Comparison of ENCODE assay signal across 22 cellular contexts in genomic region chr16:1141201-1141600, GRCh38. TPM values are rescaled to one million over a fixed set of nuclear protein-coding genes. Genes with fewer than 3 reads are reported as not detected.
DNase-seq lines count a peak whose midpoint lies in the region; ATAC-seq and TF ChIP-seq lines count a peak whose summit lies in the region.
"Had no signal": no experiment of that assay in that cellular context is flagged by ENCODE, and none has a peak within 500 bp of the region (broad histone marks: within the 10 kb centered on the region; RNA-seq: fewer than 3 reads in every experiment).

No MANE protein-coding gene starts in this region.

- H3F3A ChIP-seq in neural progenitor cell (ENCODE audit: low read depth): peaks cover 18% of the 10 kb centered on the region

- POLR2A ChIA-PET in HEK293 (lab: Yijun Ruan, JAX): no interaction called here
- POLR2A ChIA-PET in activated CD4-positive, alpha-beta T cell treated with anti-CD3 and anti-CD28 coated beads for 36 hours (lab: Charles Lee): no interaction called here

- no peak for TF ChIP-seq CTCF in HEK293 (tag by site-specific recombination; IDR thresholded peaks at IDR 0.05)
- TF ChIP-seq CTCF in neural progenitor cell (IDR thresholded peaks at IDR 0.05): no peak

- H3K27me3 ChIP-seq in neural progenitor cell: no peaks in the 10 kb centered on the region

- H3K27ac Mint-ChIP-seq in activated CD4-positive, alpha-beta T cell treated with anti-CD3 and anti-CD28 coated beads for 36 hours: no peak overlapping the region
- no peak overlapping the region for H3K27ac Mint-ChIP-seq in neural progenitor cell
- H3K27ac Mint-ChIP-seq: CD4-positive, CD25-positive, alpha-beta regulatory T cell; CD8-positive, alpha-beta T cell had no signal

- no peak overlapping the region for H2AFZ ChIP-seq in neural progenitor cell (replicated peaks)
- H2AFZ ChIP-seq: GM23248 had no signal

- H3K4me1 Mint-ChIP-seq in activated CD4-positive, alpha-beta T cell treated with anti-CD3 and anti-CD28 coated beads for 36 hours: no peaks in the 10 kb centered on the region
- H3K4me1 Mint-ChIP-seq in neural progenitor cell: peaks cover 26% of the 10 kb centered on the region
- H3K4me1 Mint-ChIP-seq: CD4-positive, CD25-positive, alpha-beta regulatory T cell had no signal

- H3K4me1 ChIP-seq in HEK293 (ENCODE audit: control insufficient read depth, insufficient read depth, low read length): no peaks in the 10 kb centered on the region; the same call in 1 of the 2 replicates
- H3K4me1 ChIP-seq in neural progenitor cell: peaks cover 23% of the 10 kb centered on the region
- H3K4me1 ChIP-seq: Caco-2 had no signal

- H4K20me1 ChIP-seq in neural progenitor cell (ENCODE audit: low read depth): no peaks in the 10 kb centered on the region

- no peak overlapping the region for H3K9ac ChIP-seq in neural progenitor cell
- H3K9ac ChIP-seq: GM23248 had no signal

- no peaks in the 10 kb centered on the region for H3K79me2 ChIP-seq in neural progenitor cell (ENCODE audit: low read depth)

- no peaks in the 10 kb centered on the region for H3K9me3 Mint-ChIP-seq in activated CD4-positive, alpha-beta T cell treated with anti-CD3 and anti-CD28 coated beads for 36 hours (ENCODE audit: low read depth)
- peaks cover 2% of the 10 kb centered on the region for H3K9me3 Mint-ChIP-seq in neural progenitor cell
- H3K9me3 Mint-ChIP-seq: CD4-positive, CD25-positive, alpha-beta regulatory T cell; CD8-positive, alpha-beta T cell had no signal

- intact Hi-C loops in activated CD4-positive, alpha-beta T cell treated with anti-CD3 and anti-CD28 coated beads for 36 hours (cut with DNase I, micrococcal nuclease): no loop called here

- CTCF ChIA-PET in HEK293 (lab: Yijun Ruan, JAX): no interaction called here
- CTCF ChIA-PET in activated CD4-positive, alpha-beta T cell treated with anti-CD3 and anti-CD28 coated beads for 36 hours (lab: Charles Lee): no interaction called here

- H3K4me3 ChIP-seq in HEK293 (ENCODE audit: low read depth, low read length) (no peak overlapping the region), neural progenitor cell (no peak overlapping the region)
- H3K4me3 ChIP-seq: GM12878, GM23248 had no signal

- H3K4me3 Mint-ChIP-seq in activated CD4-positive, alpha-beta T cell treated with anti-CD3 and anti-CD28 coated beads for 36 hours: no peak overlapping the region
- H3K4me3 Mint-ChIP-seq in neural progenitor cell: no peak overlapping the region
- H3K4me3 Mint-ChIP-seq: CD4-positive, CD25-positive, alpha-beta regulatory T cell; CD8-positive, alpha-beta T cell had no signal

- no peaks in the 10 kb centered on the region for H3K36me3 Mint-ChIP-seq in activated CD4-positive, alpha-beta T cell treated with anti-CD3 and anti-CD28 coated beads for 36 hours (ENCODE audit: low read depth)
- H3K36me3 Mint-ChIP-seq in neural progenitor cell: no peaks in the 10 kb centered on the region
- H3K36me3 Mint-ChIP-seq: CD4-positive, CD25-positive, alpha-beta regulatory T cell; CD8-positive, alpha-beta T cell had no signal

- no peak for ATAC-seq in activated CD4-positive, alpha-beta T cell treated with anti-CD3 and anti-CD28 coated beads for 36 hours
- ATAC-seq: CD8-positive, alpha-beta T cell; GM12878 had no signal

- DNase-seq in NCI-H187 (lab: John Stamatoyannopoulos, UW) (peak; percentile 33 to 34), NCI-H187 treated with DMSO at 0.1 percent for 48 hours (lab: John Stamatoyannopoulos, UW) (no peak), A172 (ENCODE audit: low spot score) (peak; percentile 44), left kidney (ENCODE audit: low read depth, low spot score) (peak; percentile 84), neural progenitor cell (ENCODE audit: low spot score) (no peak)
- DNase-seq in activated CD4-positive, alpha-beta T cell treated with anti-CD3 and anti-CD28 coated beads for 36 hours: no peak
- DNase-seq: 8988T; Caco-2; CD4-positive, CD25-positive, alpha-beta regulatory T cell; CD8-positive, alpha-beta T cell; DMS 273 treated with DMSO at 0.1 percent for 48 hours; DMS79; EL; GDM1; GM23248; H7; HCEC 1CT had no signal

- H3K27ac ChIP-seq in HEK293 (ENCODE audit: extremely low read depth, low read depth, low read length) (no peak overlapping the region), neural progenitor cell (no peak overlapping the region)
- H3K27ac ChIP-seq: C4-2B, GM23248 had no signal

- H3K36me3 ChIP-seq in HEK293 (ENCODE audit: control insufficient read depth in 2 of 2, insufficient read depth in 1 of 2, low read length in 2 of 2) (no peaks in the 10 kb centered on the region), neural progenitor cell (no peaks in the 10 kb centered on the region)

- no peaks in the 10 kb centered on the region for H3K27me3 Mint-ChIP-seq in activated CD4-positive, alpha-beta T cell treated with anti-CD3 and anti-CD28 coated beads for 36 hours
- H3K27me3 Mint-ChIP-seq in neural progenitor cell (ENCODE audit: insufficient read depth, low read depth): peaks cover 26% of the 10 kb centered on the region

- no peak overlapping the region for H3K4me2 ChIP-seq in neural progenitor cell

- H3K9me3 ChIP-seq in HEK293 (ENCODE audit: control insufficient read depth, insufficient read depth, low read depth, low read length) (no peaks in the 10 kb centered on the region), neural progenitor cell (ENCODE audit: low read depth) (no peaks in the 10 kb centered on the region)
- H3K9me3 ChIP-seq: Caco-2 had no signal

TF ChIP-seq in HEK293, 187 proteins besides CTCF, POLR2A, EP300 and RAD21:
- TF ChIP-seq ZBTB44 (tag by site-specific recombination; IDR thresholded peaks at IDR 0.05) (no peak), ZIC2 (tag by site-specific recombination; IDR thresholded peaks at IDR 0.05) (peak; percentile 88), GLIS1 (tag by site-specific recombination; IDR thresholded peaks at IDR 0.05) (peak; percentile 85), ZNF341 (tag by site-specific recombination; IDR thresholded peaks at IDR 0.05; ENCODE audit: low read depth) (peak; percentile 45; the same call in 1 of the 2 replicates), ZNF600 (tag by site-specific recombination; IDR thresholded peaks at IDR 0.05) (no peak), ZNF561 (tag by site-specific recombination; IDR thresholded peaks at IDR 0.05; ENCODE audit: borderline replicate concordance) (peak; percentile 95)

RNA-seq across cellular contexts. Expression of gene CACNA1H, which starts 11.7 kb away (rescaled TPM):
- 2.0 and 3.4 TPM in 2 replicates for total RNA-seq in A172 (2014; rRNA removed; shearing (Covaris generic))
- total RNA-seq in activated CD4-positive, alpha-beta T cell treated with anti-CD3 and anti-CD28 coated beads for 36 hours: under 1 TPM; 0.86 to 0.98 TPM
- total RNA-seq in neural progenitor cell (ENCODE audit: low replicate concordance): 9.5 and 32.6 TPM in 2 replicates

RNA-seq across cellular contexts. Expression of gene C1QTNF8, which starts 45.2 kb away (rescaled TPM):
- total RNA-seq in A172 (2014; rRNA removed; shearing (Covaris generic)): 2.9 TPM in 1 of 2 replicates, not detected in the other
- total RNA-seq in activated CD4-positive, alpha-beta T cell treated with anti-CD3 and anti-CD28 coated beads for 36 hours: not detected
- total RNA-seq in neural progenitor cell (ENCODE audit: low replicate concordance): not detected in 2 replicates
- total RNA-seq: A673; Caco-2; CD4-positive, CD25-positive, alpha-beta regulatory T cell; CD8-positive, alpha-beta T cell; GM12878; GM23248; H1; H7 had no signal

Comparison
In these comparisons a context has a peak if more than half of its experiments do, and no peak if none do; other contexts are left out.
1. DNase-seq: peak in NCI-H187 (2 of 2), A172 (single experiment) and left kidney (single experiment); none in NCI-H187 treated with DMSO at 0.1 percent for 48 hours (single experiment), activated CD4-positive, alpha-beta T cell treated with anti-CD3 and anti-CD28 coated beads for 36 hours (single experiment) and neural progenitor cell (single experiment).